ENCODE assay signal across 1 cellular context in genomic region chr12:50039151-50039835, GRCh38.
TF ChIP-seq lines count a peak whose summit lies in the region.

No MANE protein-coding gene starts in this region.

TF ChIP-seq in HEK293, 187 proteins besides CTCF, POLR2A, EP300 and RAD21 (continued from another document and continues in another):
- no peak for TF ChIP-seq ZNF148 (tag by site-specific recombination; IDR thresholded peaks at IDR 0.05; ENCODE audit: borderline replicate concordance)
- 0 out of 2 replicates have a peak, but pooled peaks have one; percentile 9 for TF ChIP-seq ZNF692 (tag by site-specific recombination; IDR thresholded peaks at IDR 0.05)
- TF ChIP-seq ZBTB17 (tag by site-specific recombination; IDR thresholded peaks at IDR 0.05): peak; percentile 52
- 0 out of 2 replicates have a peak, but pooled peaks have one; percentile 14 for TF ChIP-seq ZXDB (tag by site-specific recombination; IDR thresholded peaks at IDR 0.05)
- TF ChIP-seq ZBTB8A (tag by site-specific recombination; IDR thresholded peaks at IDR 0.05): no peak
- no peak for TF ChIP-seq ZFP37 (tag by site-specific recombination; IDR thresholded peaks at IDR 0.05)
- TF ChIP-seq EGR2 (tag by site-specific recombination; IDR thresholded peaks at IDR 0.05; ENCODE audit: low read depth): peak; percentile 56
- no peak for TF ChIP-seq ZNF19 (tag by site-specific recombination; IDR thresholded peaks at IDR 0.05; ENCODE audit: low read depth)
- TF ChIP-seq MZF1 (tag by site-specific recombination; IDR thresholded peaks at IDR 0.05; ENCODE audit: borderline replicate concordance): no peak
- no peak for TF ChIP-seq MYNN (tag by site-specific recombination; IDR thresholded peaks at IDR 0.05; ENCODE audit: borderline replicate concordance)
- TF ChIP-seq TRIM28 (IDR thresholded peaks at IDR 0.05; ENCODE audit: borderline replicate concordance, low read length): no peak
- no peak for TF ChIP-seq ZNF324 (tag by site-specific recombination; IDR thresholded peaks at IDR 0.05)
- no peak for TF ChIP-seq PBX3 (CRISPR knock-in tag; IDR thresholded peaks at IDR 0.05)
- TF ChIP-seq ZNF626 (tag by site-specific recombination; IDR thresholded peaks at IDR 0.05): no peak
- no peak for TF ChIP-seq ZNF121 (tag by site-specific recombination; IDR thresholded peaks at IDR 0.05)
- no peak for TF ChIP-seq ZNF302 (tag by site-specific recombination; IDR thresholded peaks at IDR 0.05; ENCODE audit: low read depth)
- no peak for TF ChIP-seq PRDM6 (tag by site-specific recombination; IDR thresholded peaks at IDR 0.05)
- TF ChIP-seq OVOL3 (tag by site-specific recombination; IDR thresholded peaks at IDR 0.05): no peak
- TF ChIP-seq ZNF10 (tag by site-specific recombination; IDR thresholded peaks at IDR 0.05): no peak
- TF ChIP-seq ZNF24 (tag by site-specific recombination; IDR thresholded peaks at IDR 0.05): no peak
- peak; percentile 22; the same call in 1 of the 2 replicates for TF ChIP-seq GLIS1 (tag by site-specific recombination; IDR thresholded peaks at IDR 0.05)
- no peak for TF ChIP-seq ELK4 (IDR thresholded peaks at IDR 0.05; ENCODE audit: borderline replicate concordance, low read depth, low read length)
- no peak for TF ChIP-seq ZNF677 (tag by site-specific recombination; IDR thresholded peaks at IDR 0.05)
- TF ChIP-seq ZNF639 (tag by site-specific recombination; IDR thresholded peaks at IDR 0.05): no peak
- peak; percentile 69 for TF ChIP-seq ZFHX2 (tag by site-specific recombination; conservative IDR thresholded peaks at IDR 0.05)
- TF ChIP-seq ZNF274 (IDR thresholded peaks at IDR 0.05; ENCODE audit: low read length): no peak
- TF ChIP-seq ZNF274 (tag by site-specific recombination; IDR thresholded peaks at IDR 0.05; ENCODE audit: borderline replicate concordance): no peak
- TF ChIP-seq ZNF660 (tag by site-specific recombination; IDR thresholded peaks at IDR 0.05): no peak
- TF ChIP-seq ZNF202 (tag by site-specific recombination; IDR thresholded peaks at IDR 0.05; ENCODE audit: borderline replicate concordance): no peak
- TF ChIP-seq ZFP3 (tag by site-specific recombination; IDR thresholded peaks at IDR 0.05; ENCODE audit: low read depth): no peak
- no peak for TF ChIP-seq ZBTB6 (tag by site-specific recombination; IDR thresholded peaks at IDR 0.05)
- no peak for TF ChIP-seq ZNF292 (tag by site-specific recombination; IDR thresholded peaks at IDR 0.05; ENCODE audit: borderline replicate concordance, low read depth)
- TF ChIP-seq ZNF266 (tag by site-specific recombination; IDR thresholded peaks at IDR 0.05; ENCODE audit: low read depth): no peak
- no peak for TF ChIP-seq ZNF623 (tag by site-specific recombination; IDR thresholded peaks at IDR 0.05)
- peak; percentile 33 for TF ChIP-seq SP7 (tag by site-specific recombination; IDR thresholded peaks at IDR 0.05)
- peak; percentile 26; the same call in 1 of the 2 replicates for TF ChIP-seq ZBTB44 (tag by site-specific recombination; IDR thresholded peaks at IDR 0.05)
- TF ChIP-seq ZNF175 (tag by site-specific recombination; IDR thresholded peaks at IDR 0.05): no peak
- no peak for TF ChIP-seq ZBTB26 (tag by site-specific recombination; optimal IDR thresholded peaks at IDR 0.05)
- peak; percentile 38 for TF ChIP-seq PRDM10 (tag by site-specific recombination; IDR thresholded peaks at IDR 0.05)
- no peak for TF ChIP-seq TCF7L2 (IDR thresholded peaks at IDR 0.05; ENCODE audit: borderline replicate concordance, low read depth, low read length)
- TF ChIP-seq ZNF366 (tag by site-specific recombination; conservative IDR thresholded peaks at IDR 0.05): peak; percentile 30; the same call in 1 of the 2 replicates
- no peak for TF ChIP-seq KLF9 (tag by site-specific recombination; IDR thresholded peaks at IDR 0.05; ENCODE audit: low read depth)
- TF ChIP-seq ZFP41 (tag by site-specific recombination; IDR thresholded peaks at IDR 0.05; ENCODE audit: borderline replicate concordance): no peak
- TF ChIP-seq ZSCAN23 (tag by site-specific recombination; IDR thresholded peaks at IDR 0.05): no peak
- peak; percentile 76 for TF ChIP-seq ZNF654 (tag by site-specific recombination; IDR thresholded peaks at IDR 0.05; ENCODE audit: low read depth)
- TF ChIP-seq ZNF391 (tag by site-specific recombination; IDR thresholded peaks at IDR 0.05; ENCODE audit: borderline replicate concordance, low read depth): no peak; the same call in 1 of the 2 replicates
- TF ChIP-seq ZBTB1 (tag by site-specific recombination; IDR thresholded peaks at IDR 0.05): no peak
- TF ChIP-seq ZNF248 (tag by site-specific recombination; IDR thresholded peaks at IDR 0.05): no peak
- no peak for TF ChIP-seq SETDB1 (IDR thresholded peaks at IDR 0.05; ENCODE audit: insufficient read length, low read length)
- no peak for TF ChIP-seq ZIC2 (tag by site-specific recombination; IDR thresholded peaks at IDR 0.05)
- TF ChIP-seq YY1 (tag by site-specific recombination; IDR thresholded peaks at IDR 0.05): no peak
